ENCODE assay signal across 1 cellular context in genomic region chr14:95328876-95329503, GRCh38.
TF ChIP-seq lines count a peak whose summit lies in the region.

No MANE protein-coding gene starts in this region.

TF ChIP-seq in HEK293, 187 proteins besides CTCF, POLR2A, EP300 and RAD21 (continued from another document):
- no peak for TF ChIP-seq ZBTB26 (tag by site-specific recombination; optimal IDR thresholded peaks at IDR 0.05)
- TF ChIP-seq GLI4 (tag by site-specific recombination; IDR thresholded peaks at IDR 0.05) = no peak
- no peak for TF ChIP-seq ZBTB11 (tag by site-specific recombination; conservative IDR thresholded peaks at IDR 0.05; ENCODE audit: low read depth)
- 0 out of 2 replicates have a peak, but pooled peaks have one; percentile 17 for TF ChIP-seq PRDM6 (tag by site-specific recombination; IDR thresholded peaks at IDR 0.05)
- no peak for TF ChIP-seq ZNF707 (tag by site-specific recombination; IDR thresholded peaks at IDR 0.05)
- no peak for TF ChIP-seq ZBTB7A (tag by site-specific recombination; IDR thresholded peaks at IDR 0.05; ENCODE audit: low read depth)
- no peak for TF ChIP-seq ZNF169 (tag by site-specific recombination; IDR thresholded peaks at IDR 0.05)
- TF ChIP-seq ZNF223 (tag by site-specific recombination; IDR thresholded peaks at IDR 0.05) = no peak
- no peak for TF ChIP-seq INSM2 (tag by site-specific recombination; IDR thresholded peaks at IDR 0.05)
- TF ChIP-seq BCL11A (tag by site-specific recombination; IDR thresholded peaks at IDR 0.05; ENCODE audit: low read depth) = no peak
- no peak for TF ChIP-seq ZNF266 (tag by site-specific recombination; IDR thresholded peaks at IDR 0.05; ENCODE audit: low read depth)
- TF ChIP-seq SCRT1 (tag by site-specific recombination; IDR thresholded peaks at IDR 0.05; ENCODE audit: borderline replicate concordance) = no peak
- TF ChIP-seq ZNF211 (tag by site-specific recombination; IDR thresholded peaks at IDR 0.05; ENCODE audit: low read depth) = no peak
- TF ChIP-seq ZNF423 (tag by site-specific recombination; IDR thresholded peaks at IDR 0.05) = no peak
- TF ChIP-seq ZNF121 (tag by site-specific recombination; IDR thresholded peaks at IDR 0.05) = no peak
- TF ChIP-seq ZNF335 (tag by site-specific recombination; conservative IDR thresholded peaks at IDR 0.05) = peak; percentile 27
- no peak for TF ChIP-seq ZNF426 (tag by site-specific recombination; IDR thresholded peaks at IDR 0.05)
- TF ChIP-seq ZNF518A (tag by site-specific recombination; conservative IDR thresholded peaks at IDR 0.05; ENCODE audit: low read depth) = 0 out of 2 replicates have a peak, but pooled peaks have one; percentile 37
- TF ChIP-seq ZBTB49 (tag by site-specific recombination; IDR thresholded peaks at IDR 0.05; ENCODE audit: low read depth) = no peak
- TF ChIP-seq ZBTB21 (tag by site-specific recombination; IDR thresholded peaks at IDR 0.05) = no peak
- peak; percentile 61 for TF ChIP-seq ZNF660 (tag by site-specific recombination; IDR thresholded peaks at IDR 0.05)
- TF ChIP-seq ZNF777 (tag by site-specific recombination; IDR thresholded peaks at IDR 0.05; ENCODE audit: borderline replicate concordance) = no peak
- no peak for TF ChIP-seq KLF8 (tag by site-specific recombination; IDR thresholded peaks at IDR 0.05)
- TF ChIP-seq ZSCAN4 (tag by site-specific recombination; IDR thresholded peaks at IDR 0.05) = no peak
- TF ChIP-seq ZEB2 (tag by site-specific recombination; IDR thresholded peaks at IDR 0.05) = peak; percentile 29; the same call in 1 of the 2 replicates
- no peak for TF ChIP-seq SP7 (tag by site-specific recombination; IDR thresholded peaks at IDR 0.05)
